1 cellular context compared by ENCODE assay signal in the genomic region with DNA sequence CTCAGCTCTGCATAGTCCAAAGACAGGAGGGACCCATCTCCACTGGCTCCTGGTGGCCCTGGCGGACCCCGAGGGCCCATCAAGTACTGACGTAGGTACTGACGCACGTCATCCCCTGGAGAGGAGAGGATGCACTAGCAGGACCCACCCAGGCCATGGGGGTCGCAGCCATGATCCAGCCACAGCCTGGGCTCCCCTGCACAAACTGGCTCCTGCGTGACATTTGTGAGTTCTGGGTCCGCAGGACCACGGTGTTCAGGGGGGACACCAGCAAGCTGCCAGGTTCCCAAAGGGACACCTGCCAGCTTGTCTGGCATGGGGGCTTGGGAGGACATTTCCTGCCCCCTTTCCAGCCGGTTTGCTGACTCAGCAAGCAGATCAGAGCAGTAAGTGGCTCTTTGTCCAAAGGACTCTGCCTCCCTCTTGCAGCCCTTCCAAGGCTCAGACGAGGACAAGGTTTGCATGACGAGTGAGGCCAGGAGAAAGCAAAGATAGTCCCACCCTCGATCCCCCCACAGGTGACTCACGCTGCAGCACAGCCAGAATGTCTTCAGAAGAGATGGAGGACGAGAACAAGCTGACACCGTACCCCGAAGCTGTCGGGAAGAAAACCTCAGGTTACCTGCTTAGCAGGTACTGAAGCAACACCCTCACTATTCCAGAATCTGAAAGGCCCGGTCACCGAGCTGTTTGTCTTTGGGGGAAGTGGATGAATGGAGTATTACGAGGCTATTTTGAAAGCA.
TF ChIP-seq lines count a peak whose summit lies in the region.

No MANE protein-coding gene starts in this region.

TF ChIP-seq in K562, 482 proteins besides CTCF, POLR2A, EP300 and RAD21:
- TF ChIP-seq ARID2 (IDR thresholded peaks at IDR 0.05): no peak
- TF ChIP-seq NCOA4 (IDR thresholded peaks at IDR 0.05; ENCODE audit: partially characterized antibody): no peak
- TF ChIP-seq FOSL1 (tag; conservative IDR thresholded peaks at IDR 0.05): no peak
- no peak for TF ChIP-seq AFF4 (CRISPR knock-in tag; IDR thresholded peaks at IDR 0.05)
- TF ChIP-seq MAFG (tag; conservative IDR thresholded peaks at IDR 0.05): peak; percentile 78
- TF ChIP-seq RERE (CRISPR knock-in tag; IDR thresholded peaks at IDR 0.05; ENCODE audit: borderline replicate concordance): no peak
- TF ChIP-seq MAFF (IDR thresholded peaks at IDR 0.05; ENCODE audit: low read length): peak; percentile 75
- TF ChIP-seq C11orf30 (IDR thresholded peaks at IDR 0.05; ENCODE audit: low read depth): peak; percentile 88
- no peak for TF ChIP-seq ZNF584 (CRISPR knock-in tag; IDR thresholded peaks at IDR 0.05; ENCODE audit: low read depth)
- TF ChIP-seq PPARD (CRISPR knock-in tag; IDR thresholded peaks at IDR 0.05): no peak
- TF ChIP-seq, protein P1, sequence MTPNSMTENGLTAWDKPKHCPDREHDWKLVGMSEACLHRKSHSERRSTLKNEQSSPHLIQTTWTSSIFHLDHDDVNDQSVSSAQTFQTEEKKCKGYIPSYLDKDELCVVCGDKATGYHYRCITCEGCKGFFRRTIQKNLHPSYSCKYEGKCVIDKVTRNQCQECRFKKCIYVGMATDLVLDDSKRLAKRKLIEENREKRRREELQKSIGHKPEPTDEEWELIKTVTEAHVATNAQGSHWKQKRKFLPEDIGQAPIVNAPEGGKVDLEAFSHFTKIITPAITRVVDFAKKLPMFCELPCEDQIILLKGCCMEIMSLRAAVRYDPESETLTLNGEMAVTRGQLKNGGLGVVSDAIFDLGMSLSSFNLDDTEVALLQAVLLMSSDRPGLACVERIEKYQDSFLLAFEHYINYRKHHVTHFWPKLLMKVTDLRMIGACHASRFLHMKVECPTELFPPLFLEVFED (CRISPR knock-in tag; conservative IDR thresholded peaks at IDR 0.05): no peak
- no peak for TF ChIP-seq SNRNP70 (optimal IDR thresholded peaks at IDR 0.05; ENCODE audit: low read depth, low read length)
- TF ChIP-seq NUFIP1 (IDR thresholded peaks at IDR 0.05; ENCODE audit: partially characterized antibody): no peak
- peak; percentile 81 for TF ChIP-seq MAFK (IDR thresholded peaks at IDR 0.05; ENCODE audit: low read length)
- no peak for TF ChIP-seq SRSF9 (IDR thresholded peaks at IDR 0.05; ENCODE audit: borderline replicate concordance, low read depth, low read length)
- TF ChIP-seq ZNF316 (IDR thresholded peaks at IDR 0.05): peak; percentile 89
- TF ChIP-seq ZNF561 (CRISPR knock-in tag; conservative IDR thresholded peaks at IDR 0.05): no peak
- no peak for TF ChIP-seq DMBX1 (CRISPR knock-in tag; IDR thresholded peaks at IDR 0.05; ENCODE audit: borderline replicate concordance)
- TF ChIP-seq, protein P2, sequence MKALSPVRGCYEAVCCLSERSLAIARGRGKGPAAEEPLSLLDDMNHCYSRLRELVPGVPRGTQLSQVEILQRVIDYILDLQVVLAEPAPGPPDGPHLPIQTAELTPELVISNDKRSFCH (CRISPR knock-in tag; IDR thresholded peaks at IDR 0.05): no peak
- TF ChIP-seq, protein P2 (tag; IDR thresholded peaks at IDR 0.05): no peak
